Comparison of ENCODE assay signal across 8 cellular contexts in the genomic region with DNA sequence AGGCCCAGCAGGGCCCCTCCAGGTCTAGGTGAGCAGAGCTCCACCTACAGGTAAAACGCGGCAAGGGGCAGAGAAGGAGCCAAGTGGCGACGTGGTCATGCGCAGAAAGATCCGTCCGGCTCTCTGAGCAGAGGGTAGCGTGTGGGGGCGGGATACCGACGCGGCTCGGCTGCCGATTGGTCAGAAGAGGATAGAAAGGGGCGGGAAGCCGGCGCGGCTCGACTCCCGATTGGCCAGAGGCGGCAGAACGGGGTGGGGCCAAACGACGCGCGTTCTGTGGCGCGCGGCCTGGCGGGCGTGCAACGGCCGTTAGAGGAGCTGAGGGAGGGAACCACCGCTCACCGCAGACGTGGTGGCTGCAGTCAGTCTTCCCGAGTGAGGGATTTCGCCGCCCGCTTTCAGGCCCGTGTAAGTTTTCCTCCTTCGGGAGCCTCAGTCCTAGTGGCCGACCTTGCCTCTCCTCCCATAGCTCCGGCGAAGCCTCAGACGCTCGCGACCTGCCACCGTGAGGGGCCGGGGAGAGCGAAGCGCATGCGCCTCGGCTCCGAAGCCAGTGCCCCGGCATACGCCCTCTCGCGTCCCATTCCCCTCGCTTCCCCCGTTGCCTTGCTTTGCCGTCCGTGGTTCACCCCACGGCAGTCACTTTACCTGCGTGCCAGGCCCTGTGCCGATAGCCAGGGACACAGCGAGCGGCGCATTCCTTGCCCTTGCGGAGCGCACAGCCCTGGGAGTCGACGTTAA. TPM values are rescaled to one million over a fixed set of nuclear protein-coding genes. Genes with fewer than 3 reads are reported as not detected.
DNase-seq lines count a peak whose midpoint lies in the region; TF ChIP-seq lines count a peak whose summit lies in the region.

A gene with protein sequence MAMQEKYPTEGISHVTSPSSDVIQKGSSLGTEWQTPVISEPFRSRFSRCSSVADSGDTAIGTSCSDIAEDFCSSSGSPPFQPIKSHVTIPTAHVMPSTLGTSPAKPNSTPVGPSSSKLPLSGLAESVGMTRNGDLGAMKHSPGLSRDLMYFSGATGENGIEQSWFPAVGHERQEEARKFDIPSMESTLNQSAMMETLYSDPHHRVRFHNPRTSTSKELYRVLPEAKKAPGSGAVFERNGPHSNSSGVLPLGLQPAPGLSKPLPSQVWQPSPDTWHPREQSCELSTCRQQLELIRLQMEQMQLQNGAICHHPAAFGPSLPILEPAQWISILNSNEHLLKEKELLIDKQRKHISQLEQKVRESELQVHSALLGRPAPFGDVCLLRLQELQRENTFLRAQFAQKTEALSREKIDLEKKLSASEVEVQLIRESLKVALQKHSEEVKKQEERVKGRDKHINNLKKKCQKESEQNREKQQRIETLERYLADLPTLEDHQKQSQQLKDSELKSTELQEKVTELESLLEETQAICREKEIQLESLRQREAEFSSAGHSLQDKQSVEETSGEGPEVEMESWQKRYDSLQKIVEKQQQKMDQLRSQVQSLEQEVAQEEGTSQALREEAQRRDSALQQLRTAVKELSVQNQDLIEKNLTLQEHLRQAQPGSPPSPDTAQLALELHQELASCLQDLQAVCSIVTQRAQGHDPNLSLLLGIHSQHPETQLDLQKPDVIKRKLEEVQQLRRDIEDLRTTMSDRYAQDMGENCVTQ (plus strand): TSS at position 298 of the 741 bp plus-strand sequence. CDS start 5,584 bp downstream, outside the sequence.

- H3K27me3 ChIP-seq in GM23248 (replicated peaks; ENCODE audit: insufficient read depth) (no peaks in the 10 kb centered on the region), esophagus muscularis mucosa (no peaks in the 10 kb centered on the region), muscle layer of duodenum (ENCODE audit: low read depth, low read length) (no peaks in the 10 kb centered on the region)

- peak within 1 kb of the TSS; percentile 67 for H3K27ac ChIP-seq in GM23248
- H3K27ac ChIP-seq in esophagus muscularis mucosa (replicated peaks in 1 of 4): peak within 1 kb of the TSS; percentile 86 to 93 (median 92)
- H3K27ac ChIP-seq in muscle layer of duodenum (ENCODE audit: low read length): peak within 1 kb of the TSS; percentile 93

- peaks cover 9% of the 10 kb centered on the region; the same call in 1 of the 2 replicates for H3F3A ChIP-seq in GM23248 (ENCODE audit: insufficient read depth)

- H3K36me3 ChIP-seq in GM23248 (ENCODE audit: low read depth): no peaks in the 10 kb centered on the region
- no peaks in the 10 kb centered on the region for H3K36me3 ChIP-seq in esophagus muscularis mucosa
- no peaks in the 10 kb centered on the region for H3K36me3 ChIP-seq in muscle layer of duodenum (ENCODE audit: control insufficient read depth in 1 of 2, insufficient read depth in 2 of 2, low read length in 2 of 2)

- H4K20me1 ChIP-seq in GM23248 (ENCODE audit: insufficient read depth): no peaks in the 10 kb centered on the region

- no peaks in the 10 kb centered on the region for H3K9me2 ChIP-seq in GM23248 (ENCODE audit: insufficient read depth)

- H3K4me3 ChIP-seq in GM23248 (peak within 1 kb of the TSS; percentile 94), esophagus muscularis mucosa (peak within 1 kb of the TSS; percentile 69 to 73 (median 72)), muscle layer of duodenum (ENCODE audit: low read depth in 1 of 2, low read length in 2 of 2) (peak within 1 kb of the TSS; percentile 79 to 89)

- H3K9ac ChIP-seq in GM23248: peak within 1 kb of the TSS; percentile 80

- peak; percentile 74 to 91 (median 85) for TF ChIP-seq CTCF in esophagus muscularis mucosa (IDR thresholded peaks at IDR 0.05)

- intact Hi-C loops in esophagus muscularis mucosa (cut with DNase I): loop anchor here (2.0 to 5.0 kb wide), 2 partner anchors 63 to 122 kb away; partner anchors contain the start of genes PDIK1L and ZNF593OS

- peak within 1 kb of the TSS; percentile 92 for H3K4me2 ChIP-seq in GM23248 (ENCODE audit: unreplicated experiment)

- TF ChIP-seq EP300 in esophagus muscularis mucosa (IDR thresholded peaks at IDR 0.05): no peak

- H3K9me3 ChIP-seq in GM23248 (ENCODE audit: low read depth) (no peaks in the 10 kb centered on the region), esophagus muscularis mucosa (no peaks in the 10 kb centered on the region), muscle layer of duodenum (ENCODE audit: control insufficient read depth in 1 of 2, low read length in 2 of 2) (no peaks in the 10 kb centered on the region)

- WGBS in GM23248 (ENCODE audit: low coverage in 1 of 2, low lambda C conversion rate in 2 of 2, missing lambda C conversion rate in 2 of 2), 2 experiments: 1% methylated on average over 70 to 73 of the region's 73 CpGs
- WGBS in esophagus muscularis mucosa: under 1% methylated on average over 44 of the region's 73 CpGs

- DNase-seq in Daoy (ENCODE audit: low read depth) (peak; percentile 98), GM23248 (peak; percentile 99), Kasumi-1 (lab: John Stamatoyannopoulos, UW) (peak; percentile 94 to 98), RKO (ENCODE audit: low spot score) (peak; percentile 96), activated T-helper 1 cell treated with Interleukin-2 at 50 U/mL for 16 hours (ENCODE audit: low read depth) (peak; percentile 97), esophagus muscularis mucosa (ENCODE audit: extremely low spot score) (peak; percentile 99)
- peak; percentile 97 for DNase-seq in stimulated activated CD8-positive, alpha-beta memory T cell treated with anti-CD3 and anti-CD28 coated beads, Interleukin-7, amount 100 ng/mL, for 4 hours (ENCODE audit: low read depth in 2 of 2)

- H2AFZ ChIP-seq in GM23248: peak within 1 kb of the TSS; percentile 96

- H3K4me1 ChIP-seq in GM23248 (ENCODE audit: insufficient read depth) (peaks cover 6% of the 10 kb centered on the region), esophagus muscularis mucosa (peaks cover 0 to 22% (median 17%) of the 10 kb centered on the region in 4 donors), muscle layer of duodenum (ENCODE audit: control insufficient read depth in 1 of 2, insufficient read depth in 2 of 2, low read length in 2 of 2) (peaks cover 4 to 5% of the 10 kb centered on the region in 2 donors)

- peaks cover 42% of the 10 kb centered on the region for H3K79me2 ChIP-seq in GM23248 (ENCODE audit: insufficient read depth)

- TF ChIP-seq POLR2A in esophagus muscularis mucosa (IDR thresholded peaks at IDR 0.05; ENCODE audit: low read depth): no peak

- in situ Hi-C loops in GM23248 (cut with MboI): no loop called here

RNA-seq across cellular contexts. Expression of the gene that starts here (rescaled TPM):
- total RNA-seq in Daoy (2014; rRNA removed; shearing (Covaris generic)): 27.4 and 34.5 TPM in 2 replicates
- total RNA-seq in GM23248 (2014; rRNA removed; shearing (Covaris generic)): 6.2 TPM in 2 replicates
- 4.6 and 5.0 TPM in 2 replicates for polyA plus RNA-seq in GM23248 (2016; fragmentation: Nextera tagmentation; extraction: Ambion mirVana)
- 1 to 10 TPM; 3.0 to 6.3 (median 4.8) TPM for total RNA-seq in esophagus muscularis mucosa

Comparison
In these comparisons a context has a peak if more than half of its experiments do, and no peak if none do; other contexts are left out.
1. Peak in every context shown above with its lines: DNase-seq, H3K4me3 ChIP-seq and H3K27ac ChIP-seq.